1 cellular context compared by ENCODE assay signal in the genomic region with DNA sequence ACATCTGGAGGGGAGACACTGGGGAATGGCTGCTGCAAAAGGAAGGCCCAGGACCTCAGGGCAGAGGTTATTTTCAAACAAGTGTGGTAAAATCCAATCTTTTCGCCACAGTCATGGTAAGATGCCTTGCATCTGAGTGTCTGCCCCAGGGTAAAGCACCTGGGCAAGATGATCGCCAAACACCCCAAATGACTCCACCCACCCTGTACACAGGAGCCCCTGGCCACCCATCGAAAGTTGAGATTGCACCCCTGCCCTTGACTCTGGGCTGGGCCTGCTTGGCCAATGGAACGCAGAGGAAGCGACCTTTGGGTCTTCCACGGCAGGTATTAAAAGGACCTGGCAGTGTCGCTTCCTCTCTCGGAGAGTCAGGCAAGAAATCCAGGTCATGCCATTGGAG.
TF ChIP-seq lines count a peak whose summit lies in the region.

No MANE protein-coding gene starts in this region.

TF ChIP-seq in IMR-90, 13 proteins besides CTCF, POLR2A, EP300 and RAD21 (continued from another document):
- no peak for TF ChIP-seq NFE2L2 (IDR thresholded peaks at IDR 0.05; ENCODE audit: low read depth, low read length)
- no peak for TF ChIP-seq RCOR1 (IDR thresholded peaks at IDR 0.05; ENCODE audit: insufficient replicate concordance, low read length)
- no peak for TF ChIP-seq CEBPB (IDR thresholded peaks at IDR 0.05; ENCODE audit: low read depth, low read length)
- TF ChIP-seq SMC3 (IDR thresholded peaks at IDR 0.05; ENCODE audit: low read depth, low read length): no peak
